In the genomic region with DNA sequence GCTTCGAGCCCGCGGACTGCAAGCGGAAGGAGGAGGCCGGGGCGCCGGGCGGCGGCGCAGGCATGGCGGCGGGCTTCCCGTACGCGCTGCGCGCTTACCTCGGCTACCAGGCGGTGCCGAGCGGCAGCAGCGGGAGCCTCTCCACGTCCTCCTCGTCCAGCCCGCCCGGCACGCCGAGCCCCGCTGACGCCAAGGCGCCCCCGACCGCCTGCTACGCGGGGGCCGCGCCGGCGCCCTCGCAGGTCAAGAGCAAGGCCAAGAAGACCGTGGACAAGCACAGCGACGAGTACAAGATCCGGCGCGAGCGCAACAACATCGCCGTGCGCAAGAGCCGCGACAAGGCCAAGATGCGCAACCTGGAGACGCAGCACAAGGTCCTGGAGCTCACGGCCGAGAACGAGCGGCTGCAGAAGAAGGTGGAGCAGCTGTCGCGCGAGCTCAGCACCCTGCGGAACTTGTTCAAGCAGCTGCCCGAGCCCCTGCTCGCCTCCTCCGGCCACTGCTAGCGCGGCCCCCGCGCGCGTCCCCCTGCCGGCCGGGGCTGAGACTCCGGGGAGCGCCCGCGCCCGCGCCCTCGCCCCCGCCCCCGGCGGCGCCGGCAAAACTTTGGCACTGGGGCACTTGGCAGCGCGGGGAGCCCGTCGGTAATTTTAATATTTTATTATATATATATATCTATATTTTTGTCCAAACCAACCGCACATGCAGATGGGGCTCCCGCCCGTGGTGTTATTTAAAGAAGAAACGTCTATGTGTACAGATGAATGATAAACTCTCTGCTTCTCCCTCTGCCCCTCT, we compare ENCODE assay signal across 8 cellular contexts. TPM values are rescaled to one million over a fixed set of nuclear protein-coding genes. Genes with fewer than 3 reads are reported as not detected.
DNase-seq lines count a peak whose midpoint lies in the region; ATAC-seq and TF ChIP-seq lines count a peak whose summit lies in the region.

No MANE protein-coding gene starts in this region.

- peaks cover 5% of the 10 kb centered on the region; the same call in 1 of the 2 replicates for H3K4me1 ChIP-seq in SJCRH30
- peaks cover 61% of the 10 kb centered on the region for H3K4me1 ChIP-seq in left ventricle myocardium inferior

- no peak for DNase-seq in AG04450 (ENCODE audit: low read depth, low spot score)
- peak; percentile 94 to 95 for DNase-seq in SJCRH30
- DNase-seq in activated naive CD8-positive, alpha-beta T cell treated with anti-CD3 and anti-CD28 coated beads for 36 hours = peak; percentile 72
- peak; percentile 44 for DNase-seq in left ventricle myocardium inferior
- DNase-seq in sciatic nerve (ENCODE audit: low spot score) = peak; percentile 73

- H3K36me3 ChIP-seq in SJCRH30 (no peaks in the 10 kb centered on the region), left ventricle myocardium inferior (peaks cover 8% of the 10 kb centered on the region)

- H3K27me3 ChIP-seq in AG04450 (ENCODE audit: control insufficient read depth, insufficient read depth, low read length) (no peaks in the 10 kb centered on the region), SJCRH30 (no peaks in the 10 kb centered on the region), left ventricle myocardium inferior (ENCODE audit: low read depth) (no peaks in the 10 kb centered on the region)

- peak; percentile 21 for TF ChIP-seq CTCF in AG04450 (IDR thresholded peaks at IDR 0.05; ENCODE audit: low read depth, low read length)
- TF ChIP-seq CTCF in left ventricle myocardium inferior (IDR thresholded peaks at IDR 0.05; ENCODE audit: borderline replicate concordance) = peak; percentile 67

- peak overlapping the region; percentile 96 for H3K4me3 Mint-ChIP-seq in activated naive CD8-positive, alpha-beta T cell treated with anti-CD3 and anti-CD28 coated beads for 36 hours

- H3K27me3 Mint-ChIP-seq in activated naive CD8-positive, alpha-beta T cell treated with anti-CD3 and anti-CD28 coated beads for 36 hours = no peaks in the 10 kb centered on the region

- peaks cover 18% of the 10 kb centered on the region for H3K36me3 Mint-ChIP-seq in activated naive CD8-positive, alpha-beta T cell treated with anti-CD3 and anti-CD28 coated beads for 36 hours

- POLR2A ChIA-PET in AG04450 (lab: Yijun Ruan, JAX) = interaction anchor here (0.6 to 2.0 kb wide), 5 partner anchors 33 to 244 kb away, joined by 3 to 8 read pairs (median 7); no protein-coding TSS in a partner anchor

- H3K27ac Mint-ChIP-seq in activated naive CD8-positive, alpha-beta T cell treated with anti-CD3 and anti-CD28 coated beads for 36 hours = peak overlapping the region; percentile 99

- CTCF ChIA-PET in AG04450 (lab: Charles Lee) = interaction anchor here (0.6 to 1.8 kb wide), 4 partner anchors 173 to 293 kb away, joined by 3 to 6 read pairs (median 4); no protein-coding TSS in a partner anchor

- no peaks in the 10 kb centered on the region for H3K9me3 Mint-ChIP-seq in activated naive CD8-positive, alpha-beta T cell treated with anti-CD3 and anti-CD28 coated beads for 36 hours

- H3K4me3 ChIP-seq in AG04450 (ENCODE audit: low read depth, low read length) (peak overlapping the region; percentile 97), SJCRH30 (peak overlapping the region; percentile 66), left ventricle myocardium inferior (peak overlapping the region; percentile 94)

- peak overlapping the region; percentile 96 for H3K27ac ChIP-seq in AG04450 (ENCODE audit: low read depth, low read length)
- H3K27ac ChIP-seq in SJCRH30 = peak overlapping the region; percentile 56
- H3K27ac ChIP-seq in left ventricle myocardium inferior (replicated peaks) = peak overlapping the region; percentile 99

- peak; percentile 35 for ATAC-seq in HG03571 (IDR thresholded peaks at IDR 0.05; ENCODE audit: unreplicated experiment)
- no peak for ATAC-seq in sciatic nerve
- no peak for ATAC-seq in HG03108 (IDR thresholded peaks at IDR 0.05; ENCODE audit: unreplicated experiment)

- H3K9me3 ChIP-seq in AG04450 (ENCODE audit: control insufficient read depth, insufficient read depth, low read length) (peaks cover 4% of the 10 kb centered on the region; the same call in 1 of the 2 replicates), SJCRH30 (replicated peaks) (no peaks in the 10 kb centered on the region), left ventricle myocardium inferior (replicated peaks) (no peaks in the 10 kb centered on the region)

- H3K4me1 Mint-ChIP-seq in activated naive CD8-positive, alpha-beta T cell treated with anti-CD3 and anti-CD28 coated beads for 36 hours = peaks cover 24% of the 10 kb centered on the region

- intact Hi-C loops in left ventricle myocardium inferior (cut with micrococcal nuclease) (no loop called here), sciatic nerve (cut with DNase I) (loop anchor here (5.0 kb wide), 1 partner anchor 116 kb away; no protein-coding TSS in a partner anchor)

- TF ChIP-seq POLR2A in GM18526 (IDR thresholded peaks at IDR 0.05; ENCODE audit: extremely low read depth, insufficient read length) = peak; percentile 18

RNA-seq across cellular contexts. Expression of a gene that starts 1.1 kb away (rescaled TPM):
- polyA plus RNA-seq in AG04450 (2011; rRNA removed) = 19.1 and 23.6 TPM in 2 replicates
- 10.8 and 13.6 TPM in 2 replicates for polyA minus RNA-seq in AG04450 (2011; rRNA and poly(A)+ RNA removed)
- 6.6 and 9.3 TPM in 2 replicates for total RNA-seq in SJCRH30 (2014; rRNA removed; shearing (Covaris generic))
- total RNA-seq in activated naive CD8-positive, alpha-beta T cell treated with anti-CD3 and anti-CD28 coated beads for 36 hours = 10 to 100 TPM; 36.4 to 37.7 TPM
- total RNA-seq in left ventricle myocardium inferior (54.0 TPM), sciatic nerve (113 TPM)

RNA-seq across cellular contexts. Expression of a gene that starts 38.2 kb away (rescaled TPM):
- 24.7 and 34.1 TPM in 2 replicates for polyA plus RNA-seq in AG04450 (2011; rRNA removed)
- 59.3 and 77.2 TPM in 2 replicates for polyA minus RNA-seq in AG04450 (2011; rRNA and poly(A)+ RNA removed)
- total RNA-seq in SJCRH30 (2014; rRNA removed; shearing (Covaris generic)) = 67.7 TPM in 2 replicates
- 10 to 100 TPM; 17.4 to 19.3 TPM for total RNA-seq in activated naive CD8-positive, alpha-beta T cell treated with anti-CD3 and anti-CD28 coated beads for 36 hours
- 17.3 TPM for total RNA-seq in left ventricle myocardium inferior
- 39.5 TPM for total RNA-seq in sciatic nerve
